Comparison of ENCODE assay signal across 8 cellular contexts in the genomic region with DNA sequence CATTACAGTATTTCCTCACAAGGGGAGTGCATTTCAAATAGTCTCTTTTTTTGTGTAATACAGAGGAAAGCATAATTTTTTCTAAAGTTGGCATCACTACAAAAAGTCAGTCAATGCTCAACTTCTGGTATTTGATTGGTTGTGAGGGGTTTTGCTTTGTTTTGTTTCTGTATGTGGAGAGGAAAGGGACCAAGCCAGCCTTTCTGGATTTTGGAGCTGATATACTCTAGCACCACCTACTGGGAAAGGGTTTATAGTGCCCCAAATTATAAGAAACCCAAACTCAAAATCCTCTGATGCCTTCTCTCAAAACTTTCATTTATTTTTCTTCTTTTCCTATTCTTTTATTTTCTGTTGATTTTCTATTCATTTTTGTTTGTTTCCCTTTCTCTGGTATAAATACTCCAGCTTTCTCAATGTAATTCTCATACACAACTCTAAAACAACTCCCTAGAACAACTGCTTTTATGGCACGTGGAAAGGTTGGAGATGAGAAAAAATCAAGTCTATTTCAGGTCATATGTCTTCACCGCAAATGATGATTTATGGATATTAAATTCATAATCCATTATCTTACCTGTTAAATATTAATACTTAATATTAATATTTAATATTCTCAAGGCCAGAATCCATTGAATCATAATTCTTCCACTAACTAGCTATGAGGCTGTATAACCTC.
DNase-seq lines count a peak whose midpoint lies in the region; ATAC-seq and TF ChIP-seq lines count a peak whose summit lies in the region.

No MANE protein-coding gene starts in this region.

- intact Hi-C loops in ascending aorta (cut with DNase I) (loop anchor here (1.0 to 5.0 kb wide), 5 partner anchors 47 to 225 kb away; a partner anchor contains a TSS), testis (cut with DNase I; ENCODE audit: low total_unique reads) (no loop called here)

- H3K4me1 ChIP-seq in ascending aorta (peaks cover 0 to 16% of the 10 kb centered on the region in 2 donors), iPS DF 6.9 (ENCODE audit: control insufficient read depth, insufficient read depth, low read length) (peaks cover 2% of the 10 kb centered on the region; the same call in 1 of the 2 replicates), testis (peaks cover 15% of the 10 kb centered on the region)

- H3K4me3 ChIP-seq in ascending aorta (no peak overlapping the region), iPS DF 6.9 (ENCODE audit: low read length) (no peak overlapping the region), testis (no peak overlapping the region)

- H3K36me3 ChIP-seq in ascending aorta (no peaks in the 10 kb centered on the region), iPS DF 6.9 (ENCODE audit: control insufficient read depth, insufficient read depth, low read length) (no peaks in the 10 kb centered on the region), testis (ENCODE audit: low read depth, missing control alignments) (no peaks in the 10 kb centered on the region)

- TF ChIP-seq POLR2A in testis (IDR thresholded peaks at IDR 0.05) = no peak

- ATAC-seq in GM21723 (IDR thresholded peaks at IDR 0.05; ENCODE audit: unreplicated experiment) = peak; percentile 57
- no peak for ATAC-seq in HG03039 (IDR thresholded peaks at IDR 0.05; ENCODE audit: unreplicated experiment)
- ATAC-seq in GM18519 (IDR thresholded peaks at IDR 0.05; ENCODE audit: low FRiP score, unreplicated experiment) = no peak

- no CpG with 5 or more reads among the region's 2 CpGs for WGBS in iPS DF 6.9 (ENCODE audit: insufficient coverage, insufficient read length)
- WGBS in testis, 2 donors = 65 to 74% methylated on average over 2 of the region's 2 CpGs

- peak; percentile 68 to 84 (median 69) for TF ChIP-seq CTCF in ascending aorta (IDR thresholded peaks at IDR 0.05)
- peak; percentile 69 to 78 (median 70) for TF ChIP-seq CTCF in testis (IDR thresholded peaks at IDR 0.05)

- H3K9me3 ChIP-seq in ascending aorta = no peaks in the 10 kb centered on the region
- no peaks in the 10 kb centered on the region for H3K9me3 ChIP-seq in iPS DF 6.9 (ENCODE audit: control insufficient read depth, insufficient read depth, low read length)
- H3K9me3 ChIP-seq in testis = no peaks in the 10 kb centered on the region

- H3K27ac ChIP-seq in ascending aorta (no peak overlapping the region), iPS DF 6.9 (ENCODE audit: low read length) (no peak overlapping the region), testis (no peak overlapping the region)

- peak; percentile 56 for DNase-seq in D341Med (ENCODE audit: low spot score)
- peak; percentile 17 to 81 (median 29) for DNase-seq in NCI-H1417 (lab: John Stamatoyannopoulos, UW)
- DNase-seq in ascending aorta (ENCODE audit: low spot score in 2 of 2) = no peak
- DNase-seq in iPS DF 6.9 (ENCODE audit: low read depth, low spot score) = peak; percentile 16
- peak; percentile 44 for DNase-seq in testis

- H3K27me3 ChIP-seq in ascending aorta = no peaks in the 10 kb centered on the region
- no peaks in the 10 kb centered on the region for H3K27me3 ChIP-seq in iPS DF 6.9 (ENCODE audit: control insufficient read depth, insufficient read depth, low read length)
- no peaks in the 10 kb centered on the region for H3K27me3 ChIP-seq in testis

Comparison
In these comparisons a context has a peak if more than half of its experiments do, and no peak if none do; other contexts are left out.
1. DNase-seq: peak in D341Med (single experiment), NCI-H1417 (3 of 3), iPS DF 6.9 (single experiment) and testis (single experiment); none in ascending aorta (0 of 2).